Comparison of ENCODE assay signal across 19 cellular contexts in the genomic region with DNA sequence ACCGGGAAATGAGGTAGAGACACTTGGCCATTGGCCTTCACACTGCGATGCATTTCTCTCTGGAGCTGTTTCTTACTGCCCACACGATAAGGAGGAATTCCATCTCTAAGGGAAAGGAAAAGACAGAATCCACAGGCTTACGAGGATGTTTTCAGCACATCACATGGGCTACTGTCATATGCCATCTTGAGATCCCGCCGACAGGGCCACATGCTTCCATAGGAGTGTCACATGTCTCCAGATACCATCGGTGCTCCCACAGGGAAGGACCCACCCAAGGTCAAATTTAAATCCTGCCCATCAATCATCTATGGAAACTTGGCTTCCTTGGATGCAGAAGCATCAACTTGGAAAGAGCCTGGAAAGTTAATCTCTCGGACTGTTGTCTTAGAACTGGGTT. TPM values are rescaled to one million over a fixed set of nuclear protein-coding genes. Genes with fewer than 3 reads are reported as not detected.
DNase-seq lines count a peak whose midpoint lies in the region; ATAC-seq and TF ChIP-seq lines count a peak whose summit lies in the region.
"Had no signal": no experiment of that assay in that cellular context is flagged by ENCODE, and none has a peak within 500 bp of the region (broad histone marks: within the 10 kb centered on the region; RNA-seq: fewer than 3 reads in every experiment).

No MANE protein-coding gene starts in this region.

- no peaks in the 10 kb centered on the region for H3K9me3 ChIP-seq in CD4-positive, alpha-beta T cell (ENCODE audit: control insufficient read depth, low read length)
- H3K9me3 ChIP-seq in lung (ENCODE audit: control insufficient read depth in 2 of 2, insufficient read depth in 1 of 2, low read length in 1 of 2) (no peaks in the 10 kb centered on the region), psoas muscle (no peaks in the 10 kb centered on the region)

- 84 to 92% methylated on average over 8 of the region's 8 CpGs for WGBS in lung, 2 donors
- 48 to 68% (median 64%) methylated on average over 8 of the region's 8 CpGs for WGBS in psoas muscle, 3 donors

- H3K27me3 ChIP-seq in CD4-positive, alpha-beta T cell (ENCODE audit: control insufficient read depth, insufficient read depth, low read length): no peaks in the 10 kb centered on the region
- H3K27me3 ChIP-seq in lung (ENCODE audit: control insufficient read depth, insufficient read depth) (no peaks in the 10 kb centered on the region), psoas muscle (ENCODE audit: insufficient read depth in 3 of 3, low read length in 2 of 3) (no peaks in the 10 kb centered on the region)

- no peaks in the 10 kb centered on the region for H3K27me3 Mint-ChIP-seq in CD4-positive, alpha-beta T cell
- H3K27me3 Mint-ChIP-seq in WTC11 (ENCODE audit: low read depth): no peaks in the 10 kb centered on the region
- peaks cover 0 to 9% (median 3%) of the 10 kb centered on the region in 3 donors for H3K27me3 Mint-ChIP-seq in immature natural killer cell (ENCODE audit: low read depth in 3 of 3)

- POLR2A ChIA-PET in CD4-positive, alpha-beta T cell (lab: Charles Lee): no interaction called here
- POLR2A ChIA-PET in WTC11 (lab: Charles Lee): no interaction called here

- H3K4me3 ChIP-seq in lung: no peak overlapping the region
- H3K4me3 ChIP-seq in psoas muscle: no peak overlapping the region

- no peak overlapping the region for H3K27ac ChIP-seq in CD4-positive, alpha-beta T cell (ENCODE audit: low read depth, low read length)
- H3K27ac ChIP-seq in lung (ENCODE audit: low read depth in 1 of 2, low read length in 1 of 2) (peak overlapping the region; percentile 15 to 44), psoas muscle (peak overlapping the region; percentile 41)

- H3K4me1 Mint-ChIP-seq in CD4-positive, alpha-beta T cell (ENCODE audit: low read depth): peaks cover 73% of the 10 kb centered on the region
- peaks cover 62% of the 10 kb centered on the region for H3K4me1 Mint-ChIP-seq in WTC11
- H3K4me1 Mint-ChIP-seq in immature natural killer cell: no peaks in the 10 kb centered on the region

- H3K9me3 Mint-ChIP-seq in CD4-positive, alpha-beta T cell: no peaks in the 10 kb centered on the region
- H3K9me3 Mint-ChIP-seq in WTC11 (peaks cover 5% of the 10 kb centered on the region), immature natural killer cell (no peaks in the 10 kb centered on the region)

- peak overlapping the region; percentile 40 for H3K27ac Mint-ChIP-seq in CD4-positive, alpha-beta T cell
- H3K27ac Mint-ChIP-seq in WTC11 (peak overlapping the region; percentile 67; the same call in 1 of the 2 replicates), immature natural killer cell (no peak overlapping the region)

- no peak for DNase-seq in CD4-positive, alpha-beta T cell
- no peak for DNase-seq in WTC11 (ENCODE audit: low spot score)
- DNase-seq in lung (ENCODE audit: low spot score): no peak
- no peak for DNase-seq in psoas muscle
- DNase-seq in immature natural killer cell: no peak
- DNase-seq: AML-193; C1 segment of cervical spinal cord; NCI-H1105; NCI-H146; NCI-H2029 treated with DMSO at 0.1 percent for 48 hours; NCI-H2171; NCI-H345; NCI-H524; NCI-H774; NK-92 treated with Interleukin-12 subunit alpha and Interleukin-12 subunit beta, amount 100 ng/mL, for 24 hours had no signal

- intact Hi-C loops in CD4-positive, alpha-beta T cell (cut with DNase I, micrococcal nuclease): no loop called here
- intact Hi-C loops in psoas muscle (cut with DNase I): no loop called here

- H3K36me3 ChIP-seq in lung (ENCODE audit: control insufficient read depth in 2 of 2, insufficient read depth in 2 of 2, low read length in 2 of 2) (peaks cover 8 to 35% of the 10 kb centered on the region in 2 donors), psoas muscle (ENCODE audit: insufficient read depth in 1 of 2, low read depth in 1 of 2) (peaks cover 0 to 47% of the 10 kb centered on the region in 2 donors)

- CTCF ChIA-PET in CD4-positive, alpha-beta T cell (lab: Charles Lee): no interaction called here
- CTCF ChIA-PET in WTC11 (lab: Charles Lee): no interaction called here

- TF ChIP-seq CTCF in CD4-positive, alpha-beta T cell (IDR thresholded peaks at IDR 0.05): no peak
- no peak for TF ChIP-seq CTCF in WTC11 (IDR thresholded peaks at IDR 0.05)
- TF ChIP-seq CTCF in lung (IDR thresholded peaks at IDR 0.05; ENCODE audit: control extremely low read depth, extremely low read depth): no peak
- TF ChIP-seq CTCF in psoas muscle (IDR thresholded peaks at IDR 0.05): no peak

- H3K4me1 ChIP-seq in lung (ENCODE audit: control insufficient read depth in 2 of 2, insufficient read depth in 2 of 2, low read length in 2 of 2) (peaks cover 5 to 15% of the 10 kb centered on the region in 2 donors), psoas muscle (peaks cover 45% of the 10 kb centered on the region)

- no peak for ATAC-seq in CD4-positive, alpha-beta T cell (ENCODE audit: poor library complexity)
- ATAC-seq in WTC11 (no peak), lung (ENCODE audit: insufficient read depth, low FRiP score) (no peak), psoas muscle (no peak), HG03039 (IDR thresholded peaks at IDR 0.05; ENCODE audit: unreplicated experiment) (no peak), HG02610 (IDR thresholded peaks at IDR 0.05; ENCODE audit: unreplicated experiment) (no peak)
- ATAC-seq: Panc1, SK-N-SH treated with all-trans-retinoic acid at 6 μM for 48 hours had no signal

- H3K36me3 Mint-ChIP-seq in CD4-positive, alpha-beta T cell (ENCODE audit: low read depth): peaks cover 94% of the 10 kb centered on the region
- peaks cover 58% of the 10 kb centered on the region for H3K36me3 Mint-ChIP-seq in WTC11
- peaks cover 0 to 4% (median 0%) of the 10 kb centered on the region in 3 donors for H3K36me3 Mint-ChIP-seq in immature natural killer cell

- no peak overlapping the region for H3K4me3 Mint-ChIP-seq in CD4-positive, alpha-beta T cell
- no peak overlapping the region for H3K4me3 Mint-ChIP-seq in WTC11
- no peak overlapping the region for H3K4me3 Mint-ChIP-seq in immature natural killer cell

TF ChIP-seq in WTC11, 78 proteins besides CTCF, POLR2A, EP300 and RAD21 (continues in another document):
- TF ChIP-seq TCF7 (CRISPR knock-in tag; IDR thresholded peaks at IDR 0.05; ENCODE audit: low read depth): no peak
- TF ChIP-seq ZNF281 (CRISPR knock-in tag; IDR thresholded peaks at IDR 0.05): no peak
- no peak for TF ChIP-seq ZNF138 (CRISPR knock-in tag; conservative IDR thresholded peaks at IDR 0.05)
- TF ChIP-seq, protein P1, sequence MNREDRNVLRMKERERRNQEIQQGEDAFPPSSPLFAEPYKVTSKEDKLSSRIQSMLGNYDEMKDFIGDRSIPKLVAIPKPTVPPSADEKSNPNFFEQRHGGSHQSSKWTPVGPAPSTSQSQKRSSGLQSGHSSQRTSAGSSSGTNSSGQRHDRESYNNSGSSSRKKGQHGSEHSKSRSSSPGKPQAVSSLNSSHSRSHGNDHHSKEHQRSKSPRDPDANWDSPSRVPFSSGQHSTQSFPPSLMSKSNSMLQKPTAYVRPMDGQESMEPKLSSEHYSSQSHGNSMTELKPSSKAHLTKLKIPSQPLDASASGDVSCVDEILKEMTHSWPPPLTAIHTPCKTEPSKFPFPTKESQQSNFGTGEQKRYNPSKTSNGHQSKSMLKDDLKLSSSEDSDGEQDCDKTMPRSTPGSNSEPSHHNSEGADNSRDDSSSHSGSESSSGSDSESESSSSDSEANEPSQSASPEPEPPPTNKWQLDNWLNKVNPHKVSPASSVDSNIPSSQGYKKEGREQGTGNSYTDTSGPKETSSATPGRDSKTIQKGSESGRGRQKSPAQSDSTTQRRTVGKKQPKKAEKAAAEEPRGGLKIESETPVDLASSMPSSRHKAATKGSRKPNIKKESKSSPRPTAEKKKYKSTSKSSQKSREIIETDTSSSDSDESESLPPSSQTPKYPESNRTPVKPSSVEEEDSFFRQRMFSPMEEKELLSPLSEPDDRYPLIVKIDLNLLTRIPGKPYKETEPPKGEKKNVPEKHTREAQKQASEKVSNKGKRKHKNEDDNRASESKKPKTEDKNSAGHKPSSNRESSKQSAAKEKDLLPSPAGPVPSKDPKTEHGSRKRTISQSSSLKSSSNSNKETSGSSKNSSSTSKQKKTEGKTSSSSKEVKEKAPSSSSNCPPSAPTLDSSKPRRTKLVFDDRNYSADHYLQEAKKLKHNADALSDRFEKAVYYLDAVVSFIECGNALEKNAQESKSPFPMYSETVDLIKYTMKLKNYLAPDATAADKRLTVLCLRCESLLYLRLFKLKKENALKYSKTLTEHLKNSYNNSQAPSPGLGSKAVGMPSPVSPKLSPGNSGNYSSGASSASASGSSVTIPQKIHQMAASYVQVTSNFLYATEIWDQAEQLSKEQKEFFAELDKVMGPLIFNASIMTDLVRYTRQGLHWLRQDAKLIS (CRISPR knock-in tag; IDR thresholded peaks at IDR 0.05; ENCODE audit: borderline replicate concordance): no peak
- TF ChIP-seq GRHL2 (CRISPR knock-in tag; IDR thresholded peaks at IDR 0.05; ENCODE audit: insufficient replicate concordance, severe bottlenecking): no peak

RNA-seq across cellular contexts. Expression of gene AXIN2, which starts 20.0 kb away (rescaled TPM):
- total RNA-seq in CD4-positive, alpha-beta T cell: 10 to 100 TPM; 47.9 to 49.8 TPM
- 35.0 to 37.3 TPM (median 37.0 TPM) in 3 replicates for total RNA-seq in WTC11 (2021)
- total RNA-seq in lung: 100 to 1,000 TPM in 1 of 2 donors, 10 to 100 TPM in 1; 60.3 to 127 TPM
- 10 to 100 TPM; 13.0 to 13.2 TPM for polyA plus RNA-seq in lung
- 10 to 100 TPM in 2 of 4 donors, 1 to 10 TPM in 2; 6.0 to 19.1 (median 10.0) TPM for total RNA-seq in psoas muscle
- polyA plus RNA-seq in psoas muscle: 10 to 100 TPM in 1 of 3 donors, 1 to 10 TPM in 1, under 1 TPM in 1; 0.72 to 10.8 (median 8.0) TPM
- polyA plus RNA-seq in immature natural killer cell: under 1 TPM in 2 of 3 donors, not detected in 1; 0.57 to 0.94 TPM

Comparison
In these comparisons a context has a peak if more than half of its experiments do, and no peak if none do; other contexts are left out.
1. H3K27ac Mint-ChIP-seq: peak in CD4-positive, alpha-beta T cell (single experiment) and WTC11 (single experiment); none in immature natural killer cell (0 of 6).